Comparison of ENCODE assay signal across 1 cellular context in the genomic region with DNA sequence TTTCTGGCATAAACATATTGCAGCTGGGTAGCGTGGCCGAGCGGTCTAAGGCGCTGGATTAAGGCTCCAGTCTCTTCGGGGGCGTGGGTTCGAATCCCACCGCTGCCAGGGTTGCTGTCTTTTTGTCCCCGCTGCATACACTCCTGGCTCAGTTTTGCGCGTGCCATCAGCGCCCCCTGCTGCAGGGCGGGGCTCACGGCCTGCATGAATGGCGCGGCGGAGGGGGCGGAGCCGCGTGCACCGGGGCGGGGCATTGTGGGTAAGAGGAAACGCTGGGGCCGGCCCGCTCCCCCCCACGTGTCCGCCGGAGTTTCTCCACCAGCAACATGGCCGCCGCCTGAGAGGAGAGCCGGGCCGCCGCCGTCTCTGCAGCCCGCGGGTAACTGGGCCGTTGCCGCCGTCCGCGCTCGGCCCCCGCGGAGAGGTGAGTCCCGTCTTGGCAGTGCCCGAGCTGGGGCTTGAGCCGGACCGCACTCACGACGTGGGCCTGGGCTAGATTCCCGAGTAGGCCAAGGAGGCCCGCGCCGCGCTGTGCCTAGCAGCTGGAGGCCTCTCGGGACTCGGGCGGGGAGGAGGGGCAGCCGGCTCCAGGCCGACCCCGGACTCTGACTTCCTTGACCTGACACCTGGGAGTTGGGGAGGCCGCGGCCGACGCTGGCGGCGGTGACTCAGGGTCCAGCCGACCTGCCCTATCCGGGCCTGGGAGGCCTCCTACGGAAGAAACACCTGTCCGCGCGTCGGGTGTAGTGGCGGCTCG.
TF ChIP-seq lines count a peak whose summit lies in the region.

A gene with protein sequence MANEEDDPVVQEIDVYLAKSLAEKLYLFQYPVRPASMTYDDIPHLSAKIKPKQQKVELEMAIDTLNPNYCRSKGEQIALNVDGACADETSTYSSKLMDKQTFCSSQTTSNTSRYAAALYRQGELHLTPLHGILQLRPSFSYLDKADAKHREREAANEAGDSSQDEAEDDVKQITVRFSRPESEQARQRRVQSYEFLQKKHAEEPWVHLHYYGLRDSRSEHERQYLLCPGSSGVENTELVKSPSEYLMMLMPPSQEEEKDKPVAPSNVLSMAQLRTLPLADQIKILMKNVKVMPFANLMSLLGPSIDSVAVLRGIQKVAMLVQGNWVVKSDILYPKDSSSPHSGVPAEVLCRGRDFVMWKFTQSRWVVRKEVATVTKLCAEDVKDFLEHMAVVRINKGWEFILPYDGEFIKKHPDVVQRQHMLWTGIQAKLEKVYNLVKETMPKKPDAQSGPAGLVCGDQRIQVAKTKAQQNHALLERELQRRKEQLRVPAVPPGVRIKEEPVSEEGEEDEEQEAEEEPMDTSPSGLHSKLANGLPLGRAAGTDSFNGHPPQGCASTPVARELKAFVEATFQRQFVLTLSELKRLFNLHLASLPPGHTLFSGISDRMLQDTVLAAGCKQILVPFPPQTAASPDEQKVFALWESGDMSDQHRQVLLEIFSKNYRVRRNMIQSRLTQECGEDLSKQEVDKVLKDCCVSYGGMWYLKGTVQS (plus strand): TSS at position 296 of the 757 bp plus-strand sequence. CDS start 5,560 bp downstream, outside the sequence.

TF ChIP-seq in HepG2, 621 proteins besides CTCF, POLR2A, EP300 and RAD21 (continued from another document):
- TF ChIP-seq, protein P1, sequence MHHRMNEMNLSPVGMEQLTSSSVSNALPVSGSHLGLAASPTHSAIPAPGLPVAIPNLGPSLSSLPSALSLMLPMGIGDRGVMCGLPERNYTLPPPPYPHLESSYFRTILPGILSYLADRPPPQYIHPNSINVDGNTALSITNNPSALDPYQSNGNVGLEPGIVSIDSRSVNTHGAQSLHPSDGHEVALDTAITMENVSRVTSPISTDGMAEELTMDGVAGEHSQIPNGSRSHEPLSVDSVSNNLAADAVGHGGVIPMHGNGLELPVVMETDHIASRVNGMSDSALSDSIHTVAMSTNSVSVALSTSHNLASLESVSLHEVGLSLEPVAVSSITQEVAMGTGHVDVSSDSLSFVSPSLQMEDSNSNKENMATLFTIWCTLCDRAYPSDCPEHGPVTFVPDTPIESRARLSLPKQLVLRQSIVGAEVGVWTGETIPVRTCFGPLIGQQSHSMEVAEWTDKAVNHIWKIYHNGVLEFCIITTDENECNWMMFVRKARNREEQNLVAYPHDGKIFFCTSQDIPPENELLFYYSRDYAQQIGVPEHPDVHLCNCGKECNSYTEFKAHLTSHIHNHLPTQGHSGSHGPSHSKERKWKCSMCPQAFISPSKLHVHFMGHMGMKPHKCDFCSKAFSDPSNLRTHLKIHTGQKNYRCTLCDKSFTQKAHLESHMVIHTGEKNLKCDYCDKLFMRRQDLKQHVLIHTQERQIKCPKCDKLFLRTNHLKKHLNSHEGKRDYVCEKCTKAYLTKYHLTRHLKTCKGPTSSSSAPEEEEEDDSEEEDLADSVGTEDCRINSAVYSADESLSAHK (CRISPR knock-in tag; IDR thresholded peaks at IDR 0.05; ENCODE audit: borderline replicate concordance), result peak; percentile 82; the same call in 1 of the 2 replicates
- TF ChIP-seq ZNF235 (CRISPR knock-in tag; IDR thresholded peaks at IDR 0.05; ENCODE audit: borderline replicate concordance), result peak; percentile 74; the same call in 1 of the 2 replicates
- peak; percentile 97 for TF ChIP-seq ZNF850 (CRISPR knock-in tag; conservative IDR thresholded peaks at IDR 0.05)
- peak; percentile 92; the same call in 1 of the 2 replicates for TF ChIP-seq ZNF619 (CRISPR knock-in tag; IDR thresholded peaks at IDR 0.05)
- peak; percentile 99 for TF ChIP-seq ZNF136 (CRISPR knock-in tag; IDR thresholded peaks at IDR 0.05; ENCODE audit: low read depth)
